ENCODE assay signal across 8 cellular contexts in genomic region chr10:102713814-102714620, GRCh38. TPM values are rescaled to one million over a fixed set of nuclear protein-coding genes. Genes with fewer than 3 reads are reported as not detected.
DNase-seq lines count a peak whose midpoint lies in the region; ATAC-seq and TF ChIP-seq lines count a peak whose summit lies in the region.

Gene ARL3, minus strand, starts transcription at chr10:102714397. Its CDS starts 122 bp downstream, at chr10:102714275.

- under 1% methylated on average over 62 of the region's 62 CpGs for WGBS in thymus

- H3K27ac ChIP-seq in thymus (ENCODE audit: low read depth), result peak within 1 kb of the TSS; percentile 90

- peak within 1 kb of the TSS; percentile 86 for H3K4me3 ChIP-seq in thymus (ENCODE audit: low read length)

- DNase-seq in NCI-H1092 treated with DMSO at 0.1 percent for 48 hours (lab: John Stamatoyannopoulos, UW) (peak; percentile 92), head of caudate nucleus (peak; percentile 92 to 99 (median 98)), osteocyte (ENCODE audit: extremely low spot score, unreplicated experiment) (peak; percentile 99)

- peak within 1 kb of the TSS; percentile 88 for H3K27ac Mint-ChIP-seq in activated naive CD8-positive, alpha-beta T cell
- H3K27ac Mint-ChIP-seq in osteocyte (ENCODE audit: unreplicated experiment), result peak within 1 kb of the TSS; percentile 89

- H3K36me3 Mint-ChIP-seq in activated naive CD8-positive, alpha-beta T cell, result peaks cover 2% of the 10 kb centered on the region
- H3K36me3 Mint-ChIP-seq in osteocyte (ENCODE audit: unreplicated experiment), result no peaks in the 10 kb centered on the region

- H3K4me1 ChIP-seq in thymus (ENCODE audit: control insufficient read depth, insufficient read depth, low read length), result peaks cover 25% of the 10 kb centered on the region

- peaks cover 2% of the 10 kb centered on the region for H3K9me3 ChIP-seq in thymus (ENCODE audit: control insufficient read depth)

- H3K4me3 Mint-ChIP-seq in activated naive CD8-positive, alpha-beta T cell, result peak within 1 kb of the TSS; percentile 91
- H3K4me3 Mint-ChIP-seq in osteocyte (ENCODE audit: unreplicated experiment), result peak within 1 kb of the TSS; percentile 85

- H3K27me3 ChIP-seq in thymus (ENCODE audit: control insufficient read depth, insufficient read depth), result no peaks in the 10 kb centered on the region

- ATAC-seq in HG02610 (IDR thresholded peaks at IDR 0.05; ENCODE audit: unreplicated experiment), result peak; percentile 79
- peak; percentile 94 for ATAC-seq in SK-N-SH treated with all-trans-retinoic acid at 6 μM for 48 hours

- peak; percentile 24 for TF ChIP-seq POLR2A in GM10847 (IDR thresholded peaks at IDR 0.05; ENCODE audit: extremely low read depth, insufficient read length)

- intact Hi-C loops in head of caudate nucleus (cut with DNase I), result loop anchor here (5.0 kb wide), 2 partner anchors 37 to 67 kb away; no protein-coding TSS in a partner anchor

- peaks cover 3% of the 10 kb centered on the region for H3K36me3 ChIP-seq in thymus (ENCODE audit: control insufficient read depth, insufficient read depth)

- H3K9me3 Mint-ChIP-seq in activated naive CD8-positive, alpha-beta T cell (ENCODE audit: low read depth), result no peaks in the 10 kb centered on the region
- H3K9me3 Mint-ChIP-seq in osteocyte (ENCODE audit: unreplicated experiment), result no peaks in the 10 kb centered on the region

- H3K4me1 Mint-ChIP-seq in activated naive CD8-positive, alpha-beta T cell (ENCODE audit: low read depth), result peaks cover 46% of the 10 kb centered on the region
- H3K4me1 Mint-ChIP-seq in osteocyte (ENCODE audit: unreplicated experiment), result peaks cover 52% of the 10 kb centered on the region

- H3K27me3 Mint-ChIP-seq in activated naive CD8-positive, alpha-beta T cell, result no peaks in the 10 kb centered on the region
- no peaks in the 10 kb centered on the region for H3K27me3 Mint-ChIP-seq in osteocyte (ENCODE audit: unreplicated experiment)

- TF ChIP-seq CTCF in osteocyte (IDR thresholded peaks at IDR 0.05), result peak; percentile 56

TF ChIP-seq in SK-N-SH treated with all-trans-retinoic acid at 6 μM for 48 hours, 23 proteins besides CTCF, POLR2A, EP300 and RAD21:
- TF ChIP-seq POU6F1 (CRISPR knock-in tag; IDR thresholded peaks at IDR 0.05; ENCODE audit: borderline replicate concordance, low read depth) (no peak), SNAI2 (CRISPR knock-in tag; IDR thresholded peaks at IDR 0.05) (no peak), TSHZ2 (CRISPR knock-in tag; IDR thresholded peaks at IDR 0.05) (no peak), CSDC2 (CRISPR knock-in tag; IDR thresholded peaks at IDR 0.05) (no peak), ARNTL (CRISPR knock-in tag; IDR thresholded peaks at IDR 0.05; ENCODE audit: borderline replicate concordance, low read depth) (no peak), PATZ1 (CRISPR knock-in tag; IDR thresholded peaks at IDR 0.05; ENCODE audit: borderline replicate concordance) (no peak), ZFP3 (CRISPR knock-in tag; IDR thresholded peaks at IDR 0.05) (no peak), ZFP30 (CRISPR knock-in tag; IDR thresholded peaks at IDR 0.05) (no peak), ZNF70 (CRISPR knock-in tag; IDR thresholded peaks at IDR 0.05) (no peak), PPARA (CRISPR knock-in tag; IDR thresholded peaks at IDR 0.05; ENCODE audit: borderline replicate concordance) (no peak), ISL1 (CRISPR knock-in tag; IDR thresholded peaks at IDR 0.05) (no peak), GLIS3 (CRISPR knock-in tag; IDR thresholded peaks at IDR 0.05) (no peak)

RNA-seq across cellular contexts. Expression of gene ARL3, which starts in this region (rescaled TPM):
- total RNA-seq in osteocyte, result 11.6 and 12.6 TPM in 2 replicates
- polyA plus RNA-seq in thymus, result 8.3 TPM

Comparison
In these comparisons a context has a peak if more than half of its experiments do, and no peak if none do; other contexts are left out.
1. Peak in every context shown above with its lines: DNase-seq, ATAC-seq, H3K4me3 ChIP-seq and H3K27ac ChIP-seq.